ENCODE assay signal across 26 cellular contexts in genomic region chr1:116316373-116316772, GRCh38.
"Had no signal": no experiment of that assay in that cellular context is flagged by ENCODE, and none has a peak within 500 bp of the region (broad histone marks: within the 10 kb centered on the region; RNA-seq: fewer than 3 reads in every experiment).

No MANE protein-coding gene starts in this region.

- DNase-seq: activated CD4-positive, alpha-beta memory T cell treated with anti-CD3 and anti-CD28 coated beads, Interleukin-2, amount 10 ng/mL, durations not matched to agents 7 days and 5 days; activated CD4-positive, alpha-beta T cell treated with anti-CD3 and anti-CD28 coated beads for 36 hours; activated CD4-positive, alpha-beta T cell treated with anti-CD3 and anti-CD28 coated beads, Interleukin-2, amount 50 U/mL, for 1 hour; activated gamma-delta T cell treated with Interleukin-2 at 50 U/mL for 16 hours; activated naive CD4-positive, alpha-beta T cell treated with anti-CD3 and anti-CD28 coated beads, Interleukin-2, amount 10 ng/mL, durations not matched to agents 7 days and 5 days; activated naive CD8-positive, alpha-beta T cell treated with anti-CD3 and anti-CD28 coated beads for 36 hours; activated T-cell treated with anti-CD3 and anti-CD28 coated beads for 4 hours; activated T-cell treated with anti-CD3 and anti-CD28 coated beads, Interleukin-2, amount 50 U/mL, for 48 hours; Kasumi-1; NCI-H1048; NCI-H146; NCI-H187 treated with DMSO at 0.1 percent for 48 hours; NCI-H2081 treated with DMSO at 0.1 percent for 48 hours; NCI-H2227 treated with DMSO at 0.1 percent for 48 hours; NCI-H446 treated with DMSO at 0.1 percent for 48 hours; NCI-H524 treated with DMSO at 0.1 percent for 48 hours; NCI-H82; OCI-M1; RPMI8226; SJCRH30; SK-N-SH; T-helper 1 cell; WERI-Rb-1 had no signal

- H3K9me3 Mint-ChIP-seq: activated CD4-positive, alpha-beta memory T cell treated with anti-CD3 and anti-CD28 coated beads, Interleukin-2, amount 10 ng/mL, durations not matched to agents 7 days and 5 days; activated naive CD4-positive, alpha-beta T cell treated with anti-CD3 and anti-CD28 coated beads, Interleukin-2, amount 10 ng/mL, durations not matched to agents 7 days and 5 days; activated naive CD8-positive, alpha-beta T cell treated with anti-CD3 and anti-CD28 coated beads for 36 hours; activated T-helper 17 cell treated with anti-CD3 and anti-CD28 coated beads, Interleukin-2, amount 50 U/mL, for 72 hours had no signal

- H3K27me3 Mint-ChIP-seq: activated CD4-positive, alpha-beta memory T cell treated with anti-CD3 and anti-CD28 coated beads, Interleukin-2, amount 10 ng/mL, durations not matched to agents 7 days and 5 days; activated CD4-positive, alpha-beta T cell treated with anti-CD3 and anti-CD28 coated beads for 36 hours; activated naive CD4-positive, alpha-beta T cell treated with anti-CD3 and anti-CD28 coated beads, Interleukin-2, amount 10 ng/mL, durations not matched to agents 7 days and 5 days; activated naive CD8-positive, alpha-beta T cell treated with anti-CD3 and anti-CD28 coated beads for 36 hours; activated T-helper 17 cell treated with anti-CD3 and anti-CD28 coated beads, Interleukin-2, amount 50 U/mL, for 72 hours had no signal

- H3K4me3 ChIP-seq: SJCRH30 had no signal

- ATAC-seq: activated CD4-positive, alpha-beta T cell treated with anti-CD3 and anti-CD28 coated beads for 36 hours; activated T-helper 17 cell treated with anti-CD3 and anti-CD28 coated beads, Interleukin-2, amount 50 U/mL, for 72 hours; Panc1; Right ventricle myocardium inferior had no signal

- H3K36me3 ChIP-seq: SJCRH30, WERI-Rb-1 had no signal

- H3K27ac Mint-ChIP-seq: activated CD4-positive, alpha-beta memory T cell treated with anti-CD3 and anti-CD28 coated beads, Interleukin-2, amount 10 ng/mL, durations not matched to agents 7 days and 5 days; activated CD4-positive, alpha-beta T cell treated with anti-CD3 and anti-CD28 coated beads for 36 hours; activated naive CD4-positive, alpha-beta T cell treated with anti-CD3 and anti-CD28 coated beads, Interleukin-2, amount 10 ng/mL, durations not matched to agents 7 days and 5 days; activated naive CD8-positive, alpha-beta T cell treated with anti-CD3 and anti-CD28 coated beads for 36 hours; activated T-helper 17 cell treated with anti-CD3 and anti-CD28 coated beads, Interleukin-2, amount 50 U/mL, for 72 hours had no signal

- H3K36me3 Mint-ChIP-seq: activated naive CD4-positive, alpha-beta T cell treated with anti-CD3 and anti-CD28 coated beads, Interleukin-2, amount 10 ng/mL, durations not matched to agents 7 days and 5 days; activated naive CD8-positive, alpha-beta T cell treated with anti-CD3 and anti-CD28 coated beads for 36 hours had no signal

- H3K4me3 Mint-ChIP-seq: activated CD4-positive, alpha-beta memory T cell treated with anti-CD3 and anti-CD28 coated beads, Interleukin-2, amount 10 ng/mL, durations not matched to agents 7 days and 5 days; activated CD4-positive, alpha-beta T cell treated with anti-CD3 and anti-CD28 coated beads for 36 hours; activated naive CD4-positive, alpha-beta T cell treated with anti-CD3 and anti-CD28 coated beads, Interleukin-2, amount 10 ng/mL, durations not matched to agents 7 days and 5 days; activated naive CD8-positive, alpha-beta T cell treated with anti-CD3 and anti-CD28 coated beads for 36 hours; activated T-helper 17 cell treated with anti-CD3 and anti-CD28 coated beads, Interleukin-2, amount 50 U/mL, for 72 hours had no signal

- H3K9me3 ChIP-seq: SJCRH30, SK-N-SH had no signal
